12 cellular contexts compared by ENCODE assay signal in the genomic region with DNA sequence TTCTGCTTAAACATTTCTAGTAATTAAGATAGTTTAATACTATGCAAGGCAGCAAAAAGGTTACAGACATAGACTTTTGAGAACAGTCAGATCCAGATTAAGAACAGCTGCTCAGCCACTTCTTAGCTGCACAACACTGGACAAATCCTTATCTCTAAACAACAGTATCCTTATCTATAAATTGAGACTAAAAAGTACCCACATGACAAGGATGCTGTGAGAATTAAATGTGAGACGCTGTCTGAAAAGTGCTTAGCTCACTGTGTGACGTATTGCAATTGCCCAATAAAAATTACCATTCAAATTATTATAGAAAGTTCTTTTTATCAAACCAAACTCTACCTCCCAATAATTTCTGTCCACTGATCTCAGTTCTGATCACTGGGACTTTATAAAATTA. TPM values are rescaled to one million over a fixed set of nuclear protein-coding genes. Genes with fewer than 3 reads are reported as not detected.
DNase-seq lines count a peak whose midpoint lies in the region; ATAC-seq, FAIRE-seq and TF ChIP-seq lines count a peak whose summit lies in the region.
"Had no signal": no experiment of that assay in that cellular context is flagged by ENCODE, and none has a peak within 500 bp of the region (broad histone marks: within the 10 kb centered on the region; RNA-seq: fewer than 3 reads in every experiment).

No MANE protein-coding gene starts in this region.

- H3K36me3 Mint-ChIP-seq in T-helper 17 cell (ENCODE audit: low read depth), result peaks cover 6% of the 10 kb centered on the region

- H3K4me3 Mint-ChIP-seq in T-helper 17 cell, result no peak overlapping the region

- WGBS in testis, 2 donors, result 37 to 42% methylated on average over 2 of the region's 2 CpGs

- intact Hi-C loops in testis (cut with DNase I; ENCODE audit: low total_unique reads), result no loop called here

- no peaks in the 10 kb centered on the region for H3K27me3 ChIP-seq in testis
- H3K27me3 ChIP-seq: BLaER1, MG63 had no signal

- H3K27ac Mint-ChIP-seq in T-helper 17 cell, result peak overlapping the region; percentile 11

- H3K36me3 ChIP-seq in testis (ENCODE audit: low read depth, missing control alignments), result no peaks in the 10 kb centered on the region
- H3K36me3 ChIP-seq: BLaER1, MG63 had no signal

- no peaks in the 10 kb centered on the region for H3K27me3 Mint-ChIP-seq in T-helper 17 cell

- TF ChIP-seq POLR2A in testis (IDR thresholded peaks at IDR 0.05), result no peak
- TF ChIP-seq POLR2A in GM12892 (IDR thresholded peaks at IDR 0.05; ENCODE audit: low read depth, low read length), result no peak

- H3K4me3 ChIP-seq in fibroblast of pulmonary artery (replicated peaks; ENCODE audit: low read depth, low read length) (no peak overlapping the region), testis (no peak overlapping the region)
- H3K4me3 ChIP-seq: BLaER1, MG63 had no signal

- ATAC-seq in T-helper 17 cell, result no peak
- ATAC-seq in HG03108 (IDR thresholded peaks at IDR 0.05; ENCODE audit: unreplicated experiment), result no peak

- DNase-seq in HUDEP-2 (lab: John Stamatoyannopoulos, UW; ENCODE audit: unreplicated experiment in 76 of 76) (peak in 46 of 76 experiments; percentile 3 to 87 (median 56)), T-helper 17 cell (no peak), fibroblast of pulmonary artery (ENCODE audit: low read depth) (peak; percentile 52), testis (no peak), NCI-H2171 (lab: John Stamatoyannopoulos, UW) (no peak), GM12892 (ENCODE audit: insufficient read length) (no peak)
- DNase-seq: MG63, NCI-H1105, NCI-H187 had no signal

- peaks cover 37% of the 10 kb centered on the region for H3K4me1 Mint-ChIP-seq in T-helper 17 cell

- peak overlapping the region; percentile 20 to 21 for H3K27ac ChIP-seq in testis
- H3K27ac ChIP-seq: BLaER1 had no signal

- FAIRE-seq in GM12892 (lab: Jason Lieb, UNC), result no peak
- FAIRE-seq: H1 had no signal

- peaks cover 14% of the 10 kb centered on the region for H3K4me1 ChIP-seq in testis

- TF ChIP-seq CTCF in fibroblast of pulmonary artery (IDR thresholded peaks at IDR 0.05; ENCODE audit: low read length, missing control alignments) (no peak), testis (IDR thresholded peaks at IDR 0.05) (no peak)

- H3K9me3 ChIP-seq in T-helper 17 cell (ENCODE audit: control insufficient read depth, low read length, poor library complexity, severe bottlenecking) (no peaks in the 10 kb centered on the region), testis (no peaks in the 10 kb centered on the region)
- H3K9me3 ChIP-seq: MG63 had no signal

RNA-seq across cellular contexts. Expression of a gene that starts 35.5 kb away (rescaled TPM):
- total RNA-seq in T-helper 17 cell (10 to 100 TPM; 35.0 to 48.4 TPM), testis (10 to 100 TPM; 22.8 to 46.3 TPM)
- 20.3 TPM for polyA plus RNA-seq in testis (ENCODE audit: insufficient read depth, low read depth, low replicate concordance)
- polyA plus RNA-seq in GM12892 (2012; ENCODE audit: missing spikeins), result 8.9 TPM

RNA-seq across cellular contexts. Expression of a gene that starts 42.4 kb away (rescaled TPM):
- total RNA-seq in T-helper 17 cell (under 1 TPM in 1 of 2 donors, not detected in 1; 0.12 TPM), testis (10 to 100 TPM; 24.0 to 24.7 TPM)
- 30.3 TPM for polyA plus RNA-seq in testis (ENCODE audit: insufficient read depth, low read depth, low replicate concordance)
- not detected for polyA plus RNA-seq in GM12892 (2012; ENCODE audit: missing spikeins)

Comparison
In these comparisons a context has a peak if more than half of its experiments do, and no peak if none do; other contexts are left out.
1. DNase-seq: peak in HUDEP-2 (46 of 76) and fibroblast of pulmonary artery (single experiment); none in T-helper 17 cell (0 of 3), testis (single experiment), NCI-H2171 (single experiment) and GM12892 (single experiment).
2. RNA of a gene that starts 42.4 kb away (total RNA-seq): 24.0 to 24.7 TPM in testis; 0.12 TPM in T-helper 17 cell; every median in the first group is over 10 times any median in the second.